20 cellular contexts compared by ENCODE assay signal in genomic region chr3:127132876-127133275, GRCh38.
A peak's percentile ranks its signal among the peaks of the same experiment; 100 is the strongest.
DNase-seq lines count a peak whose midpoint lies in the region; ATAC-seq and TF ChIP-seq lines count a peak whose summit lies in the region.
"Had no signal": no experiment of that assay in that cellular context is flagged by ENCODE, and none has a peak within 500 bp of the region (broad histone marks: within the 10 kb centered on the region; RNA-seq: fewer than 3 reads in every experiment).

No MANE protein-coding gene starts in this region.

- no peak overlapping the region for H3K4me3 ChIP-seq in coronary artery
- H3K4me3 ChIP-seq: MG63 had no signal

- no peak overlapping the region for H3K27ac Mint-ChIP-seq in activated CD8-positive, alpha-beta memory T cell treated with anti-CD3 and anti-CD28 coated beads, Interleukin-2, amount 10 ng/mL, durations not matched to agents 7 days and 5 days
- H3K27ac Mint-ChIP-seq: CD4-positive, alpha-beta memory T cell had no signal

- CTCF ChIA-PET in activated CD8-positive, alpha-beta memory T cell treated with anti-CD3 and anti-CD28 coated beads, Interleukin-2, amount 10 ng/mL, durations not matched to agents 7 days and 5 days (lab: Charles Lee): no interaction called here

- no peak overlapping the region for H3K4me3 Mint-ChIP-seq in activated CD8-positive, alpha-beta memory T cell treated with anti-CD3 and anti-CD28 coated beads, Interleukin-2, amount 10 ng/mL, durations not matched to agents 7 days and 5 days
- H3K4me3 Mint-ChIP-seq: CD4-positive, alpha-beta memory T cell had no signal

- H3K27ac ChIP-seq in coronary artery: no peak overlapping the region

- H3K4me1 Mint-ChIP-seq in activated CD8-positive, alpha-beta memory T cell treated with anti-CD3 and anti-CD28 coated beads, Interleukin-2, amount 10 ng/mL, durations not matched to agents 7 days and 5 days: no peaks in the 10 kb centered on the region

- H3K36me3 Mint-ChIP-seq in activated CD8-positive, alpha-beta memory T cell treated with anti-CD3 and anti-CD28 coated beads, Interleukin-2, amount 10 ng/mL, durations not matched to agents 7 days and 5 days: no peaks in the 10 kb centered on the region
- H3K36me3 Mint-ChIP-seq: CD4-positive, alpha-beta memory T cell had no signal

- TF ChIP-seq CTCF in coronary artery (IDR thresholded peaks at IDR 0.05): no peak

- H3K27me3 Mint-ChIP-seq in activated CD8-positive, alpha-beta memory T cell treated with anti-CD3 and anti-CD28 coated beads, Interleukin-2, amount 10 ng/mL, durations not matched to agents 7 days and 5 days: peaks cover 40% of the 10 kb centered on the region

- peak; percentile 9 for DNase-seq in activated CD8-positive, alpha-beta memory T cell treated with anti-CD3 and anti-CD28 coated beads, Interleukin-2, amount 10 ng/mL, durations not matched to agents 7 days and 5 days
- DNase-seq in activated CD8-positive, alpha-beta memory T cell treated with anti-CD3 and anti-CD28 coated beads, Interleukin-2, amount 50 U/mL, for 48 hours: no peak
- DNase-seq in NCI-H1105 (lab: John Stamatoyannopoulos, UW) (peak; percentile 3), coronary artery (ENCODE audit: low spot score) (peak; percentile 24), islet precursor cell (peak; percentile 5)
- DNase-seq in activated CD4-positive, CD25-positive, alpha-beta regulatory T cell (lab: John Stamatoyannopoulos, UW): no peak
- DNase-seq in central memory CD4-positive, alpha-beta T cell: no peak
- no peak for DNase-seq in activated CD4-positive, alpha-beta T cell treated with anti-CD3 and anti-CD28 coated beads for 48 hours
- DNase-seq: C1 segment of cervical spinal cord; CD4-positive, alpha-beta memory T cell; COR-L47; IMR-90; KG1; MG63; NCI-H1436; NCI-H187; NCI-H2107; NCI-H510A; SK-N-SH; SW 1271 had no signal

- ATAC-seq in activated CD8-positive, alpha-beta memory T cell treated with anti-CD3 and anti-CD28 coated beads, Interleukin-2, amount 10 ng/mL, durations not matched to agents 7 days and 5 days: no peak

- no peaks in the 10 kb centered on the region for H3K9me3 Mint-ChIP-seq in activated CD8-positive, alpha-beta memory T cell treated with anti-CD3 and anti-CD28 coated beads, Interleukin-2, amount 10 ng/mL, durations not matched to agents 7 days and 5 days (ENCODE audit: low read depth)

Comparison
In these comparisons a context has a peak if more than half of its experiments do, and no peak if none do; other contexts are left out.
1. DNase-seq: peak in activated CD8-positive, alpha-beta memory T cell treated with anti-CD3 and anti-CD28 coated beads, Interleukin-2, amount 10 ng/mL, durations not matched to agents 7 days and 5 days (single experiment), NCI-H1105 (single experiment), coronary artery (single experiment) and islet precursor cell (single experiment); none in activated CD8-positive, alpha-beta memory T cell treated with anti-CD3 and anti-CD28 coated beads, Interleukin-2, amount 50 U/mL, for 48 hours (single experiment), activated CD4-positive, CD25-positive, alpha-beta regulatory T cell (0 of 4), central memory CD4-positive, alpha-beta T cell (single experiment) and activated CD4-positive, alpha-beta T cell treated with anti-CD3 and anti-CD28 coated beads for 48 hours (single experiment).